Comparison of ENCODE assay signal across 1 cellular context in genomic region chr2:46779447-46779941, GRCh38.
TF ChIP-seq lines count a peak whose summit lies in the region.

No MANE protein-coding gene starts in this region.

TF ChIP-seq in GM23338, 12 proteins besides CTCF, POLR2A, EP300 and RAD21 (continued from another document):
- TF ChIP-seq ZNF462 (CRISPR knock-in tag; IDR thresholded peaks at IDR 0.05) (no peak), POLR2AphosphoS5 (IDR thresholded peaks at IDR 0.05; ENCODE audit: low read depth) (no peak), CREB1 (CRISPR knock-in tag; IDR thresholded peaks at IDR 0.05; ENCODE audit: low read depth) (no peak), EZH2 (IDR thresholded peaks at IDR 0.05; ENCODE audit: low read depth, unreplicated experiment) (no peak), EZH2phosphoT487 (IDR thresholded peaks at IDR 0.05; ENCODE audit: unreplicated experiment) (no peak), ZNF331 (CRISPR knock-in tag; IDR thresholded peaks at IDR 0.05; ENCODE audit: low read depth) (no peak), STAT1 (IDR thresholded peaks at IDR 0.05; ENCODE audit: unreplicated experiment) (no peak), ZNF114 (CRISPR knock-in tag; IDR thresholded peaks at IDR 0.05) (no peak), REST (IDR thresholded peaks at IDR 0.05; ENCODE audit: unreplicated experiment) (no peak), ETS1 (IDR thresholded peaks at IDR 0.05) (no peak), NANOG (IDR thresholded peaks at IDR 0.05; ENCODE audit: borderline replicate concordance) (no peak)
